11 cellular contexts compared by ENCODE assay signal in the genomic region with DNA sequence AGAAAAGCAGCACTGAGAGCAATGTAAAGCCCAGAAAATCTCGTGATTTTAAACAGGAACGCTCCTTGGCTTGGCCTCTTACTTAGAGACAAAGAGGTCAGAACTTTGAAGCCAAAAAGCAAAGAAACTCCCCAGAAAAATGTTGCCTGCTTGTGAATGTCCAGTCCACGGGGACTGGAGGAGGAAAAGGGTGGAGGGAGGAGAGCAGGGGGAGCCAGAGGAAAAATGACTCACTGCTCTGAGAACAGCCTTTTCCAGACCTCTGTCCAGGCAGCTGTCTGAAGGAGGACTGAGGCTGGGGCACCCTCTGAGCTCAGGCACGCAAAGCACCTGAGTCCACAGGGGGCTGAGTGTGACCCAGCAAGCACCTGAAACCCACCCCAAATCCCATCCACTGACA.
DNase-seq lines count a peak whose midpoint lies in the region; ATAC-seq and TF ChIP-seq lines count a peak whose summit lies in the region.
"Had no signal": no experiment of that assay in that cellular context is flagged by ENCODE, and none has a peak within 500 bp of the region (broad histone marks: within the 10 kb centered on the region; RNA-seq: fewer than 3 reads in every experiment).

No MANE protein-coding gene starts in this region.

- no peaks in the 10 kb centered on the region for H3K27me3 Mint-ChIP-seq in stimulated activated memory B cell treated with anti-CD40 and anti-IgM and Interleukin-4, amounts not matched to agents 10 μg/mL and 1 μg/mL and 100 μg/mL, for 72 hours
- H3K27me3 Mint-ChIP-seq: naive B cell had no signal

- no peak for TF ChIP-seq POLR2A in adrenal gland (IDR thresholded peaks at IDR 0.05)
- peak in 1 of 2 donors; percentile 20 for TF ChIP-seq POLR2A in heart left ventricle (IDR thresholded peaks at IDR 0.05)

- no peak overlapping the region for H3K9ac ChIP-seq in rectal smooth muscle tissue (ENCODE audit: low read length)

- H3K27ac ChIP-seq in adrenal gland (peak overlapping the region in 4 of 5 donors; percentile 30 to 85 (median 58)), heart left ventricle (peak overlapping the region; percentile 8 to 92 (median 87)), rectal smooth muscle tissue (ENCODE audit: low read depth, low read length) (peak overlapping the region; percentile 83)

- H3K36me3 ChIP-seq in adrenal gland (replicated peaks in 1 of 2) (peaks cover 0 to 26% of the 10 kb centered on the region in 2 donors), heart left ventricle (peaks cover 0 to 70% (median 51%) of the 10 kb centered on the region in 9 donors), rectal smooth muscle tissue (ENCODE audit: control insufficient read depth, insufficient read depth, low read length) (peaks cover 15% of the 10 kb centered on the region)

- no peak overlapping the region for H3K4me3 Mint-ChIP-seq in stimulated activated memory B cell treated with anti-CD40 and anti-IgM and Interleukin-4, amounts not matched to agents 10 μg/mL and 1 μg/mL and 100 μg/mL, for 72 hours

- H3K36me3 Mint-ChIP-seq in stimulated activated memory B cell treated with anti-CD40 and anti-IgM and Interleukin-4, amounts not matched to agents 10 μg/mL and 1 μg/mL and 100 μg/mL, for 72 hours = peaks cover 67% of the 10 kb centered on the region

- H3K9me3 Mint-ChIP-seq in stimulated activated memory B cell treated with anti-CD40 and anti-IgM and Interleukin-4, amounts not matched to agents 10 μg/mL and 1 μg/mL and 100 μg/mL, for 72 hours = no peaks in the 10 kb centered on the region
- H3K9me3 Mint-ChIP-seq: naive B cell had no signal

- intact Hi-C loops in adrenal gland (cut with DNase I) = no loop called here
- intact Hi-C loops in heart left ventricle (cut with DNase I) = no loop called here

- peak; percentile 86 to 97 (median 93) for ATAC-seq in heart left ventricle
- no peak for ATAC-seq in stimulated activated memory B cell treated with anti-CD40 and anti-IgM and Interleukin-4, amounts not matched to agents 10 μg/mL and 1 μg/mL and 100 μg/mL, for 72 hours

- H3K9me3 ChIP-seq in adrenal gland (replicated peaks in 1 of 3) (no peaks in the 10 kb centered on the region), heart left ventricle (no peaks in the 10 kb centered on the region)

- H3K4me3 ChIP-seq in adrenal gland (no peak overlapping the region), heart left ventricle (no peak overlapping the region), rectal smooth muscle tissue (ENCODE audit: low read length) (no peak overlapping the region)

- H3K4me1 ChIP-seq in adrenal gland (replicated peaks in 1 of 2) = peaks cover 9 to 22% of the 10 kb centered on the region in 2 donors
- peaks cover 6 to 80% (median 45%) of the 10 kb centered on the region in 12 donors for H3K4me1 ChIP-seq in heart left ventricle
- H3K4me1 ChIP-seq in rectal smooth muscle tissue (ENCODE audit: control insufficient read depth, insufficient read depth, low read length) = peaks cover 33% of the 10 kb centered on the region

- TF ChIP-seq CTCF in adrenal gland (IDR thresholded peaks at IDR 0.05) = no peak
- TF ChIP-seq CTCF in heart left ventricle (IDR thresholded peaks at IDR 0.05) = no peak

- no peak overlapping the region for H3K27ac Mint-ChIP-seq in stimulated activated memory B cell treated with anti-CD40 and anti-IgM and Interleukin-4, amounts not matched to agents 10 μg/mL and 1 μg/mL and 100 μg/mL, for 72 hours
- H3K27ac Mint-ChIP-seq: naive B cell had no signal

- peaks cover 11% of the 10 kb centered on the region for H3K4me1 Mint-ChIP-seq in stimulated activated memory B cell treated with anti-CD40 and anti-IgM and Interleukin-4, amounts not matched to agents 10 μg/mL and 1 μg/mL and 100 μg/mL, for 72 hours

- DNase-seq in Daoy (ENCODE audit: low read depth) = peak; percentile 79
- DNase-seq in adrenal gland = peak in 6 of 7 donors; percentile 55 to 76 (median 70)
- DNase-seq in heart left ventricle = peak in 4 of 5 donors; percentile 59 to 80 (median 74)
- DNase-seq in ureter (ENCODE audit: low spot score) = no peak
- DNase-seq in iPS-NIHi7 (ENCODE audit: extremely low spot score) = no peak
- no peak for DNase-seq in NCI-H2081 treated with DMSO at 0.1 percent for 48 hours (lab: John Stamatoyannopoulos, UW)
- DNase-seq: activated T-cell treated with anti-CD3 and anti-CD28 coated beads, Interleukin-2, amount 50 U/mL, for 1 hour; naive B cell; NCI-H526 treated with DMSO at 0.1 percent for 48 hours had no signal

- 24 to 36% (median 33%) methylated on average over 3 to 4 of the region's 4 CpGs for WGBS in adrenal gland, 4 donors
- WGBS in heart left ventricle, 4 donors = 40 to 55% (median 42%) methylated on average over 4 of the region's 4 CpGs

- H3K27me3 ChIP-seq in adrenal gland = no peaks in the 10 kb centered on the region
- H3K27me3 ChIP-seq in heart left ventricle = no peaks in the 10 kb centered on the region
- no peaks in the 10 kb centered on the region for H3K27me3 ChIP-seq in rectal smooth muscle tissue (ENCODE audit: control insufficient read depth, insufficient read depth, low read length)

Comparison
In these comparisons a context has a peak if more than half of its experiments do, and no peak if none do; other contexts are left out.
1. DNase-seq: peak in Daoy (single experiment), adrenal gland (6 of 7) and heart left ventricle (4 of 5); none in ureter (single experiment), iPS-NIHi7 (single experiment) and NCI-H2081 treated with DMSO at 0.1 percent for 48 hours (single experiment).
2. Peak in every context shown above with its lines, with median percentiles within 50 percentile points of each other: H3K27ac ChIP-seq.